ENCODE assay signal across 8 cellular contexts in genomic region chr1:151720190-151720953, GRCh38. TPM values are rescaled to one million over a fixed set of nuclear protein-coding genes. Genes with fewer than 3 reads are reported as not detected.
A peak's percentile ranks its signal among the peaks of the same experiment; 100 is the strongest.
DNase-seq lines count a peak whose midpoint lies in the region; ATAC-seq lines count a peak whose summit lies in the region.

No MANE protein-coding gene starts in this region.

- no peaks in the 10 kb centered on the region for H3K9me3 ChIP-seq in CD4-positive, alpha-beta memory T cell (ENCODE audit: control insufficient read depth in 1 of 2, low read length in 2 of 2)
- H3K9me3 ChIP-seq in muscle layer of colon (ENCODE audit: low read length): no peaks in the 10 kb centered on the region

- CTCF ChIA-PET in CD4-positive, alpha-beta memory T cell (lab: Charles Lee; ENCODE audit: partially characterized antibody): interaction anchor here (1.2 kb wide), 1 partner anchor 14 kb away, joined by 3 read pairs; no protein-coding TSS in a partner anchor

- peaks cover 29 to 46% of the 10 kb centered on the region in 2 donors for H3K27me3 Mint-ChIP-seq in CD4-positive, alpha-beta memory T cell

- peaks cover 27% of the 10 kb centered on the region for H3K4me1 ChIP-seq in CD4-positive, alpha-beta memory T cell (ENCODE audit: insufficient read depth, low read length)
- peaks cover 5% of the 10 kb centered on the region for H3K4me1 ChIP-seq in muscle layer of colon (ENCODE audit: insufficient read depth, low read length)

- POLR2A ChIA-PET in CD4-positive, alpha-beta memory T cell (lab: Charles Lee; ENCODE audit: partially characterized antibody): no interaction called here

- DNase-seq in CD4-positive, alpha-beta memory T cell: no peak
- DNase-seq in Jurkat, Clone E6-1 (ENCODE audit: low read depth, low spot score): peak; percentile 42
- DNase-seq in cerebellar cortex (ENCODE audit: low spot score): peak; percentile 39
- DNase-seq in NCI-H2029 (lab: John Stamatoyannopoulos, UW): no peak
- DNase-seq in NCI-H748 treated with DMSO at 0.1 percent for 48 hours (lab: John Stamatoyannopoulos, UW): no peak
- no peak for DNase-seq in NCI-H2107 (lab: John Stamatoyannopoulos, UW)

- no peak for ATAC-seq in GM18520 (IDR thresholded peaks at IDR 0.05; ENCODE audit: unreplicated experiment)

- peak overlapping the region; percentile 39 for H3K9ac ChIP-seq in muscle layer of colon (ENCODE audit: low read length)

- H3K9me3 Mint-ChIP-seq in CD4-positive, alpha-beta memory T cell: no peaks in the 10 kb centered on the region

- peak overlapping the region; percentile 25 to 42 for H3K4me3 ChIP-seq in CD4-positive, alpha-beta memory T cell (ENCODE audit: low read length in 2 of 2)
- no peak overlapping the region; the same call in 1 of the 2 replicates for H3K4me3 ChIP-seq in Jurkat, Clone E6-1 (ENCODE audit: low read length)
- peak overlapping the region; percentile 28 to 68 for H3K4me3 ChIP-seq in muscle layer of colon (ENCODE audit: low read depth in 1 of 2, low read length in 2 of 2)

- H3K27ac Mint-ChIP-seq in CD4-positive, alpha-beta memory T cell: peak overlapping the region in 6 of 7 donors; percentile 55 to 86 (median 75)

- no peaks in the 10 kb centered on the region for H3K36me3 ChIP-seq in CD4-positive, alpha-beta memory T cell (ENCODE audit: insufficient read depth, low read length)
- no peaks in the 10 kb centered on the region for H3K36me3 ChIP-seq in muscle layer of colon (ENCODE audit: insufficient read depth, low read length)

- intact Hi-C loops in CD4-positive, alpha-beta memory T cell (cut with micrococcal nuclease): no loop called here

- no peak overlapping the region for H3K27ac ChIP-seq in CD4-positive, alpha-beta memory T cell (ENCODE audit: low read depth, low read length)
- peak overlapping the region; percentile 80 for H3K27ac ChIP-seq in muscle layer of colon (ENCODE audit: low read depth, low read length)

- peak overlapping the region; percentile 54 to 88 (median 78) for H3K4me3 Mint-ChIP-seq in CD4-positive, alpha-beta memory T cell

- H3K36me3 Mint-ChIP-seq in CD4-positive, alpha-beta memory T cell: no peaks in the 10 kb centered on the region

- peaks cover 14 to 37% (median 27%) of the 10 kb centered on the region in 4 donors for H3K4me1 Mint-ChIP-seq in CD4-positive, alpha-beta memory T cell

- H3K27me3 ChIP-seq in CD4-positive, alpha-beta memory T cell (ENCODE audit: insufficient read depth, low read length): peaks cover 39% of the 10 kb centered on the region
- peaks cover 4 to 14% of the 10 kb centered on the region in 2 donors for H3K27me3 ChIP-seq in muscle layer of colon (ENCODE audit: control insufficient read depth in 1 of 2, insufficient read depth in 2 of 2, low read length in 2 of 2)

RNA-seq across cellular contexts. Expression of gene RIIAD1, which starts 0.9 kb away (rescaled TPM):
- total RNA-seq in CD4-positive, alpha-beta memory T cell: not detected
- polyA plus RNA-seq in CD4-positive, alpha-beta memory T cell: not detected
- not detected for polyA plus RNA-seq in Jurkat, Clone E6-1 (2012; ENCODE audit: insufficient read depth, insufficient read length)

RNA-seq across cellular contexts. Expression of gene CELF3, which starts 3.8 kb away (rescaled TPM):
- not detected for total RNA-seq in CD4-positive, alpha-beta memory T cell
- not detected for polyA plus RNA-seq in CD4-positive, alpha-beta memory T cell
- not detected for polyA plus RNA-seq in Jurkat, Clone E6-1 (2012; ENCODE audit: insufficient read depth, insufficient read length)

RNA-seq across cellular contexts. Expression of gene MRPL9, which starts 42.9 kb away (rescaled TPM):
- total RNA-seq in CD4-positive, alpha-beta memory T cell: 10 to 100 TPM; 75.5 to 82.8 TPM
- 100 to 1,000 TPM; 134 to 160 TPM for polyA plus RNA-seq in CD4-positive, alpha-beta memory T cell
- polyA plus RNA-seq in Jurkat, Clone E6-1 (2012; ENCODE audit: insufficient read depth, insufficient read length): 222 TPM

Comparison
In these comparisons a context has a peak if more than half of its experiments do, and no peak if none do; other contexts are left out.
1. DNase-seq: peak in Jurkat, Clone E6-1 (single experiment) and cerebellar cortex (single experiment); none in CD4-positive, alpha-beta memory T cell (0 of 5), NCI-H2029 (single experiment), NCI-H748 treated with DMSO at 0.1 percent for 48 hours (single experiment) and NCI-H2107 (single experiment).